In the genomic region with DNA sequence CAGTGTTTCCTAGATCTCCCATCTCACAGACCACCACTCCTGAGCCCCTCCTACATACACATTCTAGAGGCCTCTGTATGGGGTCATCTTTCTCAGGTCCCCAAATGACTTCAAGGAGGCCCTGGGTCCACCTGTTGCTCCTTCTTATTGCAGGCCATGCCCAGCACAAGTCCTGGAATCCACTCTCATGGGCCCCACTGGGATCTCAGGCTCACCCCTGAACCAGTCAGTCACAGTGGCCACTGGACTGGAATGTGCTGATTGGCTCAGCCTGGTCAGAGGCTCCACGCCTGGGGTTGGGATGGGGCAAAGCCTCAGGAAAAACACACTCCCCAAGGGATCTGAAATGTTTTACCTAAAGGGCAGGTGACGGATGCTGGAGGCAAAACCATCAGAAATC, we compare ENCODE assay signal across 23 cellular contexts. TPM values are rescaled to one million over a fixed set of nuclear protein-coding genes. Genes with fewer than 3 reads are reported as not detected.
DNase-seq lines count a peak whose midpoint lies in the region; ATAC-seq and TF ChIP-seq lines count a peak whose summit lies in the region.
"Had no signal": no experiment of that assay in that cellular context is flagged by ENCODE, and none has a peak within 500 bp of the region (broad histone marks: within the 10 kb centered on the region; RNA-seq: fewer than 3 reads in every experiment).

No MANE protein-coding gene starts in this region.

- ATAC-seq in heart left ventricle, result no peak
- no peak for ATAC-seq in T-helper 17 cell
- ATAC-seq in HG03571 (IDR thresholded peaks at IDR 0.05; ENCODE audit: unreplicated experiment), result no peak

- peak overlapping the region; percentile 49 for H3K27ac Mint-ChIP-seq in T-helper 17 cell
- peak overlapping the region; percentile 26 for H3K27ac Mint-ChIP-seq in glutamatergic neuron (ENCODE audit: unreplicated experiment)
- H3K27ac Mint-ChIP-seq: CD14-positive monocyte; CD4-positive, alpha-beta T cell; CD8-positive, alpha-beta memory T cell; GM23338; H9; HFFc6 had no signal

- H3K4me3 Mint-ChIP-seq in T-helper 17 cell, result no peak overlapping the region
- H3K4me3 Mint-ChIP-seq in glutamatergic neuron (ENCODE audit: unreplicated experiment), result no peak overlapping the region
- H3K4me3 Mint-ChIP-seq: CD14-positive monocyte; CD4-positive, alpha-beta T cell; CD8-positive, alpha-beta memory T cell; GM23338; H9; HFFc6 had no signal

- TF ChIP-seq POLR2A in heart left ventricle (IDR thresholded peaks at IDR 0.05), result no peak

- peaks cover 20% of the 10 kb centered on the region for H3K9me3 Mint-ChIP-seq in glutamatergic neuron (ENCODE audit: unreplicated experiment)
- H3K9me3 Mint-ChIP-seq: CD4-positive, alpha-beta T cell; CD8-positive, alpha-beta memory T cell had no signal

- H3K4me1 ChIP-seq in cardiac muscle cell (ENCODE audit: low read depth) (peaks cover 67% of the 10 kb centered on the region), heart left ventricle (peaks cover 0 to 31% (median 6%) of the 10 kb centered on the region in 12 donors)
- H3K4me1 ChIP-seq: A549 had no signal

- H3K36me3 Mint-ChIP-seq in T-helper 17 cell (ENCODE audit: low read depth), result no peaks in the 10 kb centered on the region
- H3K36me3 Mint-ChIP-seq in glutamatergic neuron (ENCODE audit: unreplicated experiment), result peaks cover under 1% of the 10 kb centered on the region
- H3K36me3 Mint-ChIP-seq: CD14-positive monocyte; CD8-positive, alpha-beta memory T cell had no signal

- H3K27me3 Mint-ChIP-seq in T-helper 17 cell (peaks cover 13% of the 10 kb centered on the region), glutamatergic neuron (ENCODE audit: unreplicated experiment) (peaks cover 26% of the 10 kb centered on the region)
- H3K27me3 Mint-ChIP-seq: CD4-positive, alpha-beta T cell had no signal

- H3K27ac ChIP-seq in cardiac muscle cell (peak overlapping the region; percentile 97), heart left ventricle (no peak overlapping the region)
- H3K27ac ChIP-seq: A549; BLaER1 treated with 17β-estradiol and CSF1 and Interleukin-3, amounts not matched to agents 10 nM and 100 nM had no signal

- H3K4me3 ChIP-seq in cardiac muscle cell (no peak overlapping the region), heart left ventricle (no peak overlapping the region)
- H3K4me3 ChIP-seq: A549; BLaER1 treated with 17β-estradiol and CSF1 and Interleukin-3, amounts not matched to agents 10 nM and 100 nM; GM23338 had no signal

- no peaks in the 10 kb centered on the region for H3K27me3 ChIP-seq in cardiac muscle cell
- no peaks in the 10 kb centered on the region for H3K27me3 ChIP-seq in heart left ventricle
- H3K27me3 ChIP-seq: BE2C; BLaER1 treated with 17β-estradiol and CSF1 and Interleukin-3, amounts not matched to agents 10 nM and 100 nM had no signal

- TF ChIP-seq CTCF in cardiac muscle cell (IDR thresholded peaks at IDR 0.05; ENCODE audit: low read depth, low read length), result no peak
- no peak for TF ChIP-seq CTCF in heart left ventricle (IDR thresholded peaks at IDR 0.05)
- TF ChIP-seq CTCF in glutamatergic neuron (IDR thresholded peaks at IDR 0.05; ENCODE audit: partially characterized antibody, unreplicated experiment), result no peak

- H3K4me1 Mint-ChIP-seq in T-helper 17 cell, result peaks cover 2% of the 10 kb centered on the region
- peaks cover 61% of the 10 kb centered on the region for H3K4me1 Mint-ChIP-seq in glutamatergic neuron (ENCODE audit: low read depth, unreplicated experiment)
- H3K4me1 Mint-ChIP-seq: CD8-positive, alpha-beta memory T cell had no signal

- DNase-seq in cardiac muscle cell (ENCODE audit: low read depth in 1 of 2, low spot score in 1 of 2), result no peak
- no peak for DNase-seq in heart left ventricle
- no peak for DNase-seq in T-helper 17 cell
- DNase-seq in glutamatergic neuron, result no peak
- DNase-seq in posterior vena cava (ENCODE audit: low spot score), result peak; percentile 61
- no peak for DNase-seq in germinal center (ENCODE audit: low spot score)
- DNase-seq: 8988T; ACHN; AML-193; BE2C; Calu3; CD8-positive, alpha-beta memory T cell; DMS53; DMS79 treated with DMSO at 0.1 percent for 48 hours; GF-D8; H9; HFFc6 had no signal

- WGBS in heart left ventricle, 4 donors, result 91 to 97% (median 95%) methylated on average over 2 of the region's 2 CpGs

- intact Hi-C loops in heart left ventricle (cut with DNase I) (loop anchor here (2.0 to 10.0 kb wide), 8 partner anchors 52 to 212 kb away; a partner anchor contains a TSS), posterior vena cava (cut with DNase I) (loop anchor here in 1 of 2 donors (5.0 to 10.0 kb wide), 3 partner anchors 52 to 95 kb away; a partner anchor contains a TSS)

- H3K9me3 ChIP-seq in cardiac muscle cell (ENCODE audit: low read depth), result no peaks in the 10 kb centered on the region
- peaks cover 0 to 6% (median 0%) of the 10 kb centered on the region in 12 donors for H3K9me3 ChIP-seq in heart left ventricle
- no peaks in the 10 kb centered on the region for H3K9me3 ChIP-seq in T-helper 17 cell (ENCODE audit: control insufficient read depth, low read length, poor library complexity, severe bottlenecking)
- H3K9me3 ChIP-seq: A549, BE2C had no signal

- H3K36me3 ChIP-seq in cardiac muscle cell (no peaks in the 10 kb centered on the region), heart left ventricle (no peaks in the 10 kb centered on the region)
- H3K36me3 ChIP-seq: BLaER1 treated with 17β-estradiol and CSF1 and Interleukin-3, amounts not matched to agents 10 nM and 100 nM had no signal

RNA-seq across cellular contexts. Expression of a gene that starts 55.7 kb away (rescaled TPM):
- total RNA-seq in cardiac muscle cell, result 66.4 and 82.2 TPM in 2 replicates
- polyA plus RNA-seq in cardiac muscle cell, result 57.0 and 58.3 TPM in 2 replicates
- total RNA-seq in heart left ventricle, result 10 to 100 TPM in 1 of 9 donors, 1 to 10 TPM in 8; 3.7 to 11.1 (median 4.8) TPM
- 1 to 10 TPM; 3.3 to 5.7 TPM for polyA plus RNA-seq in heart left ventricle
- total RNA-seq in T-helper 17 cell, result not detected
- total RNA-seq in glutamatergic neuron (ENCODE audit: unreplicated experiment), result 98.4 TPM
- total RNA-seq in posterior vena cava, result 1 to 10 TPM in 1 of 2 donors, under 1 TPM in 1; 0.76 to 3.1 TPM
- total RNA-seq: Calu3; CD4-positive, alpha-beta T cell; CD8-positive, alpha-beta memory T cell; HFFc6 had no signal
- polyA plus RNA-seq: CD14-positive monocyte; CD8-positive, alpha-beta memory T cell had no signal
